Comparison of ENCODE assay signal across 1 cellular context in genomic region chr13:22173605-22174004, GRCh38.
TF ChIP-seq lines count a peak whose summit lies in the region.

No MANE protein-coding gene starts in this region.

TF ChIP-seq in HepG2, 621 proteins besides CTCF, POLR2A, EP300 and RAD21 (continued from another document):
- peak; percentile 13 to 22; a peak in 1 of 4 replicates for TF ChIP-seq MAFK (conservative IDR thresholded peaks at IDR 0.05 in 1 of 2, IDR thresholded peaks at IDR 0.05 in 1 of 2; ENCODE audit: low read length in 2 of 2)
- TF ChIP-seq FOXP1 (IDR thresholded peaks at IDR 0.05): no peak
- TF ChIP-seq FOXP1 (CRISPR knock-in tag; IDR thresholded peaks at IDR 0.05): no peak
